ENCODE assay signal across 8 cellular contexts in the genomic region with DNA sequence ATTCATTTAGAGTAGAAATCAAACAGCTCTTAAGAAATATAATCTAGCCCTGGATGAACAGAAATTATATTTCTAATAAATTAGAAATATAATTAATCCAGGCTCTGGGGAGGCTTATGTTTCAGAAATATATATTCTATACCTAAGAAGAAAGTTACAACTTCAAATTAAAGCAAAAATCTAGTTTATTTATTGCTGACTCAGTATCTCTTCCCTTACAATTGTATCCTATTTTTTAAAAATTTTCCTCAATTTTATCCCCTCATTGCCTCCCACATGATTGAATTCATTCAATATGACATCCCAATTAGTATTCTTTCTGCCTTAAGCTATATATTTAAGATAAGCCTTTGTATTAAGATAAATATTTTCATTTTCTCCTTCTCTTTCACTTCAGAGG.
"Had no signal": no experiment of that assay in that cellular context is flagged by ENCODE, and none has a peak within 500 bp of the region (broad histone marks: within the 10 kb centered on the region; RNA-seq: fewer than 3 reads in every experiment).

No MANE protein-coding gene starts in this region.

- H3K4me2 ChIP-seq: KMS-11 had no signal

- H3K4me3 ChIP-seq: GM23248 had no signal

- DNase-seq: GM23248, GOT3, H9, HCEC 1CT, KBM-7 had no signal

- H3K9ac ChIP-seq: GM23248, KMS-11 had no signal

- H2AFZ ChIP-seq: GM23248 had no signal

- H3K27ac ChIP-seq: GM23248, KMS-11 had no signal

- FAIRE-seq: H54, HTR-8/SVneo had no signal
